12 cellular contexts compared by ENCODE assay signal in genomic region chr13:108859202-108860012, GRCh38.
DNase-seq lines count a peak whose midpoint lies in the region; ATAC-seq and TF ChIP-seq lines count a peak whose summit lies in the region.
"Had no signal": no experiment of that assay in that cellular context is flagged by ENCODE, and none has a peak within 500 bp of the region (broad histone marks: within the 10 kb centered on the region; RNA-seq: fewer than 3 reads in every experiment).

No MANE protein-coding gene starts in this region.

- ATAC-seq in GM23338 = no peak; the same call in 2 of the 3 replicates
- no peak for ATAC-seq in HG02588 (IDR thresholded peaks at IDR 0.05; ENCODE audit: unreplicated experiment)
- no peak for ATAC-seq in GM21367 (IDR thresholded peaks at IDR 0.05; ENCODE audit: unreplicated experiment)

- POLR2A ChIA-PET in SK-N-SH (lab: Yijun Ruan, JAX) = no interaction called here

- peaks cover 3% of the 10 kb centered on the region; the same call in 1 of the 3 replicates for H3K9me3 Mint-ChIP-seq in GM23338

- H4K20me1 ChIP-seq in GM23338 (replicated peaks; ENCODE audit: insufficient read depth) = no peaks in the 10 kb centered on the region
- H4K20me1 ChIP-seq in SK-N-SH (ENCODE audit: insufficient read depth) = no peaks in the 10 kb centered on the region

- 0 out of 2 replicates have a peak overlapping the region, but pooled peaks have one; percentile 3 for H3K4me2 ChIP-seq in GM23338
- H3K4me2 ChIP-seq in SK-N-SH = peak overlapping the region; percentile 49

- CTCF ChIA-PET in SK-N-SH (lab: Yijun Ruan, JAX) = interaction anchor here (1.5 kb wide), 1 partner anchor 248 kb away, joined by 4 read pairs; no protein-coding TSS in a partner anchor

- no peak overlapping the region for H3K9ac ChIP-seq in SK-N-SH
- H3K9ac ChIP-seq: parathyroid adenoma had no signal

- DNase-seq in GM23338 (ENCODE audit: low spot score) = peak; percentile 41
- no peak for DNase-seq in SK-N-SH
- peak; percentile 10 for DNase-seq in glomerular visceral epithelial cell (ENCODE audit: extremely low spot score)
- DNase-seq in vagina (ENCODE audit: extremely low spot score in 2 of 2) = no peak
- DNase-seq in stimulated activated CD4-positive, alpha-beta T cell treated with anti-CD3 and anti-CD28 coated beads, Interleukin-12 subunit alpha, Interleukin-12 subunit beta, amount 100 ng/mL, for 4 hours = no peak
- DNase-seq: activated CD4-positive, alpha-beta T cell treated with anti-CD3 and anti-CD28 coated beads, Interleukin-2, amount 50 U/mL, for 1 hour; GF-D8; NCI-H1048 had no signal

- no peak for TF ChIP-seq POLR2A in vagina (IDR thresholded peaks at IDR 0.05)

- intact Hi-C loops in vagina (cut with DNase I) = no loop called here

- H3K27ac ChIP-seq in GM23338 (ENCODE audit: low read depth) (no peak overlapping the region), SK-N-SH (ENCODE audit: low read depth in 2 of 2, low read length in 1 of 2) (no peak overlapping the region), vagina (peak overlapping the region; percentile 51)
- H3K27ac ChIP-seq: ascending aorta, parathyroid adenoma had no signal

- peaks cover 3% of the 10 kb centered on the region for H3K27me3 Mint-ChIP-seq in GM23338 (ENCODE audit: insufficient read depth, low read depth, poor library complexity)

- peaks cover 42% of the 10 kb centered on the region for H3K4me1 Mint-ChIP-seq in GM23338

- H3K36me3 ChIP-seq in GM23338 (ENCODE audit: insufficient read depth) (no peaks in the 10 kb centered on the region), SK-N-SH (replicated peaks in 1 of 2; ENCODE audit: control insufficient read depth in 1 of 2, insufficient read depth in 2 of 2, low read length in 1 of 2) (no peaks in the 10 kb centered on the region), vagina (no peaks in the 10 kb centered on the region)
- H3K36me3 ChIP-seq: ascending aorta had no signal

- H3K4me3 Mint-ChIP-seq in GM23338 = no peak overlapping the region

- TF ChIP-seq CTCF in GM23338 (conservative IDR thresholded peaks at IDR 0.05; ENCODE audit: low read depth in 2 of 2) (no peak), SK-N-SH (IDR thresholded peaks at IDR 0.05) (no peak), vagina (IDR thresholded peaks at IDR 0.05) (no peak)

- no peak for TF ChIP-seq EP300 in SK-N-SH (IDR thresholded peaks at IDR 0.05; ENCODE audit: borderline replicate concordance in 1 of 2, low read depth in 1 of 2, low read length in 1 of 2)

- peaks cover 5% of the 10 kb centered on the region; the same call in 1 of the 3 replicates for H3K36me3 Mint-ChIP-seq in GM23338 (ENCODE audit: low read depth)

- H3K9me3 ChIP-seq in SK-N-SH = no peaks in the 10 kb centered on the region
- no peaks in the 10 kb centered on the region for H3K9me3 ChIP-seq in vagina
- H3K9me3 ChIP-seq: ascending aorta had no signal

- peaks cover 33% of the 10 kb centered on the region for H3K4me1 ChIP-seq in GM23338 (ENCODE audit: insufficient read depth)
- H3K4me1 ChIP-seq in SK-N-SH (ENCODE audit: control insufficient read depth in 1 of 2, insufficient read depth in 2 of 2, low read depth in 1 of 2, low read length in 1 of 2) = 0 out of 4 replicates have a peak, but pooled peaks cover 0 to 7% of the 10 kb centered on the region in 2 experiments
- peaks cover 12% of the 10 kb centered on the region for H3K4me1 ChIP-seq in vagina
- H3K4me1 ChIP-seq: ascending aorta, parathyroid adenoma had no signal

- TF ChIP-seq RAD21 in SK-N-SH (IDR thresholded peaks at IDR 0.05; ENCODE audit: low read length) = no peak

- H3K9me2 ChIP-seq in GM23338 (ENCODE audit: insufficient read depth) = no peaks in the 10 kb centered on the region
- H3K9me2 ChIP-seq in SK-N-SH = no peaks in the 10 kb centered on the region

- H3K4me3 ChIP-seq in GM23338 (no peak overlapping the region), SK-N-SH (ENCODE audit: low read depth in 2 of 2, low read length in 1 of 2) (0 out of 4 replicates have a peak overlapping the region, but pooled peaks of 1 of the 2 experiments have one; percentile 6), vagina (no peak overlapping the region)
- H3K4me3 ChIP-seq: ascending aorta had no signal

- H3K79me2 ChIP-seq in GM23338 (replicated peaks; ENCODE audit: insufficient read depth) (no peaks in the 10 kb centered on the region), SK-N-SH (ENCODE audit: insufficient read depth) (no peaks in the 10 kb centered on the region)
- H3K79me2 ChIP-seq: parathyroid adenoma had no signal

- H3F3A ChIP-seq in GM23338 (replicated peaks; ENCODE audit: low read depth) (no peaks in the 10 kb centered on the region), SK-N-SH (replicated peaks; ENCODE audit: insufficient read depth) (no peaks in the 10 kb centered on the region)

- 27% methylated on average over 8 of the region's 8 CpGs for WGBS in SK-N-SH (ENCODE audit: low lambda C conversion rate)

- H2AFZ ChIP-seq in GM23338 = no peak overlapping the region
- no peak overlapping the region for H2AFZ ChIP-seq in SK-N-SH (ENCODE audit: low read depth)
- H2AFZ ChIP-seq: parathyroid adenoma had no signal

- no peak overlapping the region for H3K27ac Mint-ChIP-seq in GM23338

- H3K27me3 ChIP-seq in GM23338 (ENCODE audit: insufficient read depth) (no peaks in the 10 kb centered on the region), SK-N-SH (ENCODE audit: insufficient read depth) (no peaks in the 10 kb centered on the region), vagina (no peaks in the 10 kb centered on the region)
- H3K27me3 ChIP-seq: ascending aorta had no signal

TF ChIP-seq in GM23338, 12 proteins besides CTCF, POLR2A, EP300 and RAD21 (continues in another document):
- TF ChIP-seq JUNB (IDR thresholded peaks at IDR 0.05; ENCODE audit: unreplicated experiment) (no peak), ZNF114 (CRISPR knock-in tag; IDR thresholded peaks at IDR 0.05) (no peak), NANOG (IDR thresholded peaks at IDR 0.05; ENCODE audit: borderline replicate concordance) (no peak), EZH2 (IDR thresholded peaks at IDR 0.05; ENCODE audit: low read depth, unreplicated experiment) (no peak), POLR2AphosphoS5 (IDR thresholded peaks at IDR 0.05; ENCODE audit: low read depth) (no peak)

TF ChIP-seq in SK-N-SH, 30 proteins besides CTCF, POLR2A, EP300 and RAD21:
- no peak for TF ChIP-seq EZH2phosphoT487 (IDR thresholded peaks at IDR 0.05; ENCODE audit: borderline replicate concordance, low read depth)
- no peak for TF ChIP-seq CHD2 (IDR thresholded peaks at IDR 0.05; ENCODE audit: low read length, partially characterized antibody)
- TF ChIP-seq SMC3 (IDR thresholded peaks at IDR 0.05; ENCODE audit: low read depth, low read length) = no peak
- no peak for TF ChIP-seq PBX3 (IDR thresholded peaks at IDR 0.05)
- no peak for TF ChIP-seq NFIC (IDR thresholded peaks at IDR 0.05; ENCODE audit: borderline replicate concordance)
- no peak for TF ChIP-seq MXI1 (IDR thresholded peaks at IDR 0.05; ENCODE audit: low read depth, low read length)
- TF ChIP-seq YY1 (IDR thresholded peaks at IDR 0.05; ENCODE audit: low read depth) = no peak
- no peak for TF ChIP-seq IRF3 (IDR thresholded peaks at IDR 0.05; ENCODE audit: low read depth, low read length)
- no peak for TF ChIP-seq RCOR1 (IDR thresholded peaks at IDR 0.05; ENCODE audit: low read length)
- TF ChIP-seq SIN3A (IDR thresholded peaks at IDR 0.05; ENCODE audit: borderline replicate concordance, low read depth, low read length) = no peak
- no peak for TF ChIP-seq MAX (IDR thresholded peaks at IDR 0.05; ENCODE audit: low read depth)
- no peak for TF ChIP-seq ELF1 (IDR thresholded peaks at IDR 0.05)
- TF ChIP-seq FOXM1 (IDR thresholded peaks at IDR 0.05; ENCODE audit: low read depth) = no peak
- TF ChIP-seq FOSL2 (IDR thresholded peaks at IDR 0.05; ENCODE audit: borderline replicate concordance, low read depth) = no peak
- no peak for TF ChIP-seq GABPA (IDR thresholded peaks at IDR 0.05; ENCODE audit: low read depth)
- no peak for TF ChIP-seq ZBTB33 (IDR thresholded peaks at IDR 0.05; ENCODE audit: borderline replicate concordance, low read depth)

Comparison
In these comparisons a context has a peak if more than half of its experiments do, and no peak if none do; other contexts are left out.
1. DNase-seq: peak in GM23338 (single experiment) and glomerular visceral epithelial cell (single experiment); none in SK-N-SH (single experiment), vagina (0 of 2) and stimulated activated CD4-positive, alpha-beta T cell treated with anti-CD3 and anti-CD28 coated beads, Interleukin-12 subunit alpha, Interleukin-12 subunit beta, amount 100 ng/mL, for 4 hours (single experiment).